ENCODE assay signal across 23 cellular contexts in genomic region chr2:241329669-241330615, GRCh38. TPM values are rescaled to one million over a fixed set of nuclear protein-coding genes. Genes with fewer than 3 reads are reported as not detected.
A peak's percentile ranks its signal among the peaks of the same experiment; 100 is the strongest.
DNase-seq lines count a peak whose midpoint lies in the region; ATAC-seq and TF ChIP-seq lines count a peak whose summit lies in the region.
"Had no signal": no experiment of that assay in that cellular context is flagged by ENCODE, and none has a peak within 500 bp of the region (broad histone marks: within the 10 kb centered on the region; RNA-seq: fewer than 3 reads in every experiment).

No MANE protein-coding gene starts in this region.

- in situ Hi-C loops in mammary epithelial cell (cut with MboI; ENCODE audit: low sequenced_read_pairs in 2 of 2) = no loop called here

- 24% methylated on average over 11 of the region's 11 CpGs for WGBS in mammary epithelial cell (ENCODE audit: low coverage, missing lambda C conversion rate)

- TSS peak; percentile 3 for BruUV-seq in mammary epithelial cell (replicated peaks; lab: Mats Ljungman, UMichigan)

- H4K20me1 ChIP-seq in mammary epithelial cell (ENCODE audit: insufficient read depth, low read length) = no peaks in the 10 kb centered on the region

- ATAC-seq in natural killer cell (no peak), left colon (peak; percentile 50), GM19328 (IDR thresholded peaks at IDR 0.05; ENCODE audit: unreplicated experiment) (no peak)
- no peak for ATAC-seq in natural killer cell treated with Interleukin-12 subunit alpha and Interleukin-12 subunit beta and Interleukin-15 and Interleukin-18, amount 100 ng/mL, for 72 hours
- no peak for ATAC-seq in activated CD4-positive, CD25-positive, alpha-beta regulatory T cell treated with anti-CD3 and anti-CD28 coated beads, Interleukin-2, amount 50 U/mL, for 24 hours
- ATAC-seq: A549; activated T-cell treated with anti-CD3 and anti-CD28 coated beads, Interleukin-2, amount 50 U/mL, for 4 hours; gastrocnemius medialis; stimulated activated memory B cell treated with anti-CD40 and anti-IgM and Interleukin-4, amounts not matched to agents 10 μg/mL and 1 μg/mL and 100 μg/mL, for 72 hours had no signal

- H3K27ac Mint-ChIP-seq in natural killer cell = peak overlapping the region; percentile 27 to 30
- H3K27ac Mint-ChIP-seq in natural killer cell treated with Interleukin-12 subunit alpha and Interleukin-12 subunit beta and Interleukin-15 and Interleukin-18, amount 100 ng/mL, for 72 hours = no peak overlapping the region
- H3K27ac Mint-ChIP-seq: stimulated activated memory B cell treated with anti-CD40 and anti-IgM and Interleukin-4, amounts not matched to agents 10 μg/mL and 1 μg/mL and 100 μg/mL, for 72 hours had no signal

- H3K4me3 ChIP-seq in mammary epithelial cell (replicated peaks in 1 of 3; ENCODE audit: insufficient read depth in 1 of 3, low read depth in 2 of 3, low read length in 3 of 3) = peak overlapping the region in 1 of 3 experiments; percentile 23
- H3K4me3 ChIP-seq: A549, gastrocnemius medialis, skin epidermis, testis had no signal

- peak overlapping the region; percentile 6 for H3K9ac ChIP-seq in mammary epithelial cell (ENCODE audit: insufficient read depth, low read length)

- peaks cover 19 to 34% of the 10 kb centered on the region in 2 donors for H3K4me1 Mint-ChIP-seq in natural killer cell
- H3K4me1 Mint-ChIP-seq in natural killer cell treated with Interleukin-12 subunit alpha and Interleukin-12 subunit beta and Interleukin-15 and Interleukin-18, amount 100 ng/mL, for 72 hours (ENCODE audit: low read depth in 2 of 2) = peaks cover 17 to 31% of the 10 kb centered on the region in 2 donors

- H3K79me2 ChIP-seq in mammary epithelial cell (ENCODE audit: insufficient read depth, low read length) = peaks cover 87% of the 10 kb centered on the region

- dilution Hi-C loops in mammary epithelial cell (cut with HindIII; ENCODE audit: low sequenced_read_pairs) = no loop called here

- no peaks in the 10 kb centered on the region for H3K9me3 Mint-ChIP-seq in natural killer cell
- H3K9me3 Mint-ChIP-seq in natural killer cell treated with Interleukin-12 subunit alpha and Interleukin-12 subunit beta and Interleukin-15 and Interleukin-18, amount 100 ng/mL, for 72 hours = no peaks in the 10 kb centered on the region
- H3K9me3 Mint-ChIP-seq: activated T-cell treated with anti-CD3 and anti-CD28 coated beads, Interleukin-2, amount 50 U/mL, for 4 hours; IgD-negative memory B cell; stimulated activated memory B cell treated with anti-CD40 and anti-IgM and Interleukin-4, amounts not matched to agents 10 μg/mL and 1 μg/mL and 100 μg/mL, for 72 hours had no signal

- no peaks in the 10 kb centered on the region for H3K27me3 ChIP-seq in mammary epithelial cell (ENCODE audit: insufficient read depth, low read length)
- H3K27me3 ChIP-seq: gastrocnemius medialis, neutrophil, testis had no signal

- peaks cover 21% of the 10 kb centered on the region for H3K4me1 ChIP-seq in mammary epithelial cell (ENCODE audit: insufficient read depth, low read length)
- H3K4me1 ChIP-seq: A549, testis had no signal

- H3K36me3 ChIP-seq in mammary epithelial cell (ENCODE audit: insufficient read depth, low read length) = peaks cover 18% of the 10 kb centered on the region

- no peaks in the 10 kb centered on the region for H3K27me3 Mint-ChIP-seq in natural killer cell (ENCODE audit: low read depth in 2 of 2)
- no peaks in the 10 kb centered on the region for H3K27me3 Mint-ChIP-seq in natural killer cell treated with Interleukin-12 subunit alpha and Interleukin-12 subunit beta and Interleukin-15 and Interleukin-18, amount 100 ng/mL, for 72 hours
- H3K27me3 Mint-ChIP-seq: stimulated activated memory B cell treated with anti-CD40 and anti-IgM and Interleukin-4, amounts not matched to agents 10 μg/mL and 1 μg/mL and 100 μg/mL, for 72 hours had no signal

- H3K9me3 ChIP-seq in mammary epithelial cell (replicated peaks; ENCODE audit: insufficient read depth, low read length) = no peaks in the 10 kb centered on the region
- H3K9me3 ChIP-seq: A549, gastrocnemius medialis, neutrophil, testis had no signal

- H3K36me3 Mint-ChIP-seq in natural killer cell = peaks cover 12% of the 10 kb centered on the region
- H3K36me3 Mint-ChIP-seq in natural killer cell treated with Interleukin-12 subunit alpha and Interleukin-12 subunit beta and Interleukin-15 and Interleukin-18, amount 100 ng/mL, for 72 hours = peaks cover 27% of the 10 kb centered on the region

- TF ChIP-seq CTCF in natural killer cell (IDR thresholded peaks at IDR 0.05) (no peak), mammary epithelial cell (conservative IDR thresholded peaks at IDR 0.05 in 1 of 2, IDR thresholded peaks at IDR 0.05 in 1 of 2; ENCODE audit: extremely low read depth in 1 of 2, insufficient read depth in 1 of 2, low read depth in 1 of 2, low read length in 2 of 2) (no peak)

- intact Hi-C loops in natural killer cell (cut with micrococcal nuclease) = no loop called here
- intact Hi-C loops in mammary epithelial cell (cut with micrococcal nuclease) = no loop called here
- intact Hi-C loops in left colon (cut with DNase I, micrococcal nuclease) = no loop called here

- H3K4me2 ChIP-seq in mammary epithelial cell (ENCODE audit: insufficient read depth, low read depth, low read length) = peak overlapping the region; percentile 85
- H3K4me2 ChIP-seq: A549 had no signal

- DNase-seq in natural killer cell (no peak), mammary epithelial cell (peak; percentile 58), left colon (no peak), NCI-H748 (lab: John Stamatoyannopoulos, UW; ENCODE audit: unreplicated experiment) (no peak), COLO829 (ENCODE audit: low spot score) (no peak)
- no peak for DNase-seq in natural killer cell treated with Interleukin-12 subunit alpha and Interleukin-12 subunit beta and Interleukin-15 and Interleukin-18, amount 100 ng/mL, for 72 hours (ENCODE audit: low spot score)
- DNase-seq: activated CD8-positive, alpha-beta memory T cell treated with anti-CD3 and anti-CD28 coated beads for 24 hours; activated naive CD4-positive, alpha-beta T cell treated with anti-CD3 and anti-CD28 coated beads, Interleukin-2, amount 50 U/mL, for 16 hours; activated T-cell treated with anti-CD3 and anti-CD28 coated beads, Interleukin-2, amount 50 U/mL, for 4 hours; gastrocnemius medialis; MM.1S; NCI-H2171 treated with DMSO at 0.1 percent for 48 hours; NCI-H526 treated with DMSO at 0.1 percent for 48 hours; T1000; testis had no signal

- no peak overlapping the region for H2AFZ ChIP-seq in mammary epithelial cell (ENCODE audit: low read depth, low read length)

- CTCF ChIA-PET in mammary epithelial cell (lab: Charles Lee; ENCODE audit: low non-redundant PET) = interaction anchor here (0.5 kb wide), 1 partner anchor 11 kb away, joined by 7 read pairs; no protein-coding TSS in a partner anchor

- H3K27ac ChIP-seq in mammary epithelial cell (ENCODE audit: insufficient read depth, low read depth, low read length) = peak overlapping the region; percentile 37
- H3K27ac ChIP-seq: A549, gastrocnemius medialis, HL-60, neutrophil, skin epidermis, testis had no signal

- H3K4me3 Mint-ChIP-seq in natural killer cell = no peak overlapping the region
- H3K4me3 Mint-ChIP-seq in natural killer cell treated with Interleukin-12 subunit alpha and Interleukin-12 subunit beta and Interleukin-15 and Interleukin-18, amount 100 ng/mL, for 72 hours = no peak overlapping the region
- H3K4me3 Mint-ChIP-seq: activated T-cell treated with anti-CD3 and anti-CD28 coated beads, Interleukin-2, amount 50 U/mL, for 4 hours; IgD-negative memory B cell; stimulated activated memory B cell treated with anti-CD40 and anti-IgM and Interleukin-4, amounts not matched to agents 10 μg/mL and 1 μg/mL and 100 μg/mL, for 72 hours had no signal

RNA-seq across cellular contexts. Expression of gene SEPTIN2, which starts 14.2 kb away (rescaled TPM):
- 100 to 1,000 TPM; 275 to 315 (median 275) TPM for total RNA-seq in natural killer cell
- total RNA-seq in natural killer cell treated with Interleukin-12 subunit alpha and Interleukin-12 subunit beta and Interleukin-15 and Interleukin-18, amount 100 ng/mL, for 72 hours = 100 to 1,000 TPM; 246 to 264 TPM
- 100 to 1,000 TPM; 294 to 300 TPM for total RNA-seq in mammary epithelial cell
- 223 TPM for polyA plus RNA-seq in mammary epithelial cell
- polyA minus RNA-seq in mammary epithelial cell = 528 TPM
- total RNA-seq in left colon = 100 to 1,000 TPM; 245 to 254 TPM

RNA-seq across cellular contexts. Expression of gene HDLBP, which starts 14.5 kb away (rescaled TPM):
- 100 to 1,000 TPM; 170 to 200 (median 177) TPM for total RNA-seq in natural killer cell
- total RNA-seq in natural killer cell treated with Interleukin-12 subunit alpha and Interleukin-12 subunit beta and Interleukin-15 and Interleukin-18, amount 100 ng/mL, for 72 hours = 100 to 1,000 TPM; 295 to 479 TPM
- total RNA-seq in mammary epithelial cell = 100 to 1,000 TPM; 617 to 628 TPM
- 360 TPM for polyA plus RNA-seq in mammary epithelial cell
- polyA minus RNA-seq in mammary epithelial cell = 893 TPM
- total RNA-seq in left colon = 100 to 1,000 TPM; 390 to 417 TPM

RNA-seq across cellular contexts. Expression of gene FARP2, which starts 26.1 kb away (rescaled TPM):
- 10 to 100 TPM; 26.8 to 40.6 (median 31.6) TPM for total RNA-seq in natural killer cell
- 10 to 100 TPM; 49.2 to 77.3 TPM for total RNA-seq in natural killer cell treated with Interleukin-12 subunit alpha and Interleukin-12 subunit beta and Interleukin-15 and Interleukin-18, amount 100 ng/mL, for 72 hours
- 10 to 100 TPM; 38.5 to 40.2 TPM for total RNA-seq in mammary epithelial cell
- 22.0 TPM for polyA plus RNA-seq in mammary epithelial cell
- 103 TPM for polyA minus RNA-seq in mammary epithelial cell
- 100 to 1,000 TPM; 126 to 138 TPM for total RNA-seq in left colon

Comparison
In these comparisons a context has a peak if more than half of its experiments do, and no peak if none do; other contexts are left out.
1. H3K27ac Mint-ChIP-seq: peak in natural killer cell (2 of 2); none in natural killer cell treated with Interleukin-12 subunit alpha and Interleukin-12 subunit beta and Interleukin-15 and Interleukin-18, amount 100 ng/mL, for 72 hours (0 of 2).